In the genomic region with DNA sequence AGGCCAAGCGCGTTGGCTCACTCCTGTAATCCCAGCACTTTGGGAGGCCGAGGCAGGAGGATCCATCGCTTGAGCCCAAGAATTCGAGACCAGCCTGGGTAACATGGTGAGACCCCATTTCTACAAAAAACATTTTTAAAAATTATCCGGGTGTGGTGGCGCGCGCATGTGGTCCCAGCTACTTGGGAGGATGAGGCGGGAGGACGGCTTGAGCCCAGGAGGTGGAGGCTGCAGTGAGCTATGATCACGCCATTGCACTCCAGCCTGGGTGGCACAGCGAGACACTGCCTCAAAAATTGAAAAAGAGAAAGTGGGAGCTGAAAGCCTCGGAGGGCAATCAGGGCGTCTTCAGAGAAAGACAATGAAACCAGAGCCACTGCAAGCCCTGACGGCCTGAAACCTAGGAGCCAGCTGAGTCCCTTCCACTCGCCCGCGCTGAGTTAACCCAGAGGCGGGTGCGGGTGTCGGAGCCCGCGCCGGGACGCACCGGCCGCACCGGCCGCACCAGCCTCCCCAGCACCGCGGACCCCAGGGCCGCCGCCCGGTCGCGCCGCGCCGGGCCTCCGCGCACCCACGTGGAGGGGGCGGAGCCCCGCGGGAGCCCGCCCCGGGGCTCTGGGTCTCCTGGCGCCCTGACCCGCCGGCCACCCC, we compare ENCODE assay signal across 8 cellular contexts. TPM values are rescaled to one million over a fixed set of nuclear protein-coding genes. Genes with fewer than 3 reads are reported as not detected.
DNase-seq lines count a peak whose midpoint lies in the region; ATAC-seq and TF ChIP-seq lines count a peak whose summit lies in the region.

No MANE protein-coding gene starts in this region.

- H3K9me3 ChIP-seq in heart left ventricle (peaks cover 0 to 6% (median 0%) of the 10 kb centered on the region in 12 donors), sigmoid colon (no peaks in the 10 kb centered on the region)

- TF ChIP-seq EP300 in sigmoid colon (IDR thresholded peaks at IDR 0.05) = no peak

- H3K27ac Mint-ChIP-seq in activated naive CD4-positive, alpha-beta T cell treated with anti-CD3 and anti-CD28 coated beads, Interleukin-2, amount 50 U/mL, for 24 hours = peak overlapping the region; percentile 96

- TF ChIP-seq POLR2A in heart left ventricle (IDR thresholded peaks at IDR 0.05) (no peak), sigmoid colon (IDR thresholded peaks at IDR 0.05) (no peak)

- no peaks in the 10 kb centered on the region for H3K9me3 Mint-ChIP-seq in activated naive CD4-positive, alpha-beta T cell treated with anti-CD3 and anti-CD28 coated beads, Interleukin-2, amount 50 U/mL, for 24 hours

- WGBS in heart left ventricle, 4 donors = 7 to 23% (median 9%) methylated on average over 21 to 51 of the region's 51 CpGs
- 6 to 7% methylated on average over 51 of the region's 51 CpGs for WGBS in sigmoid colon, 2 donors

- H3K36me3 ChIP-seq in heart left ventricle (no peaks in the 10 kb centered on the region), sigmoid colon (no peaks in the 10 kb centered on the region)

- H3K4me3 ChIP-seq in WI38 (ENCODE audit: low read depth, low read length) = peak overlapping the region; percentile 80
- peak overlapping the region; percentile 60 to 93 (median 82) for H3K4me3 ChIP-seq in heart left ventricle
- H3K4me3 ChIP-seq in sigmoid colon = peak overlapping the region; percentile 57 to 86 (median 68)

- ATAC-seq in HG03045 (IDR thresholded peaks at IDR 0.05; ENCODE audit: unreplicated experiment) = peak; percentile 55
- peak; percentile 24 to 90 (median 66) for ATAC-seq in heart left ventricle

- H3K36me3 Mint-ChIP-seq in activated naive CD4-positive, alpha-beta T cell treated with anti-CD3 and anti-CD28 coated beads, Interleukin-2, amount 50 U/mL, for 24 hours = peaks cover 4% of the 10 kb centered on the region

- TF ChIP-seq CTCF in WI38 (IDR thresholded peaks at IDR 0.05; ENCODE audit: low read depth, low read length) = no peak
- no peak for TF ChIP-seq CTCF in heart left ventricle (IDR thresholded peaks at IDR 0.05)
- TF ChIP-seq CTCF in sigmoid colon (IDR thresholded peaks at IDR 0.05) = no peak

- H3K27ac ChIP-seq in heart left ventricle (peak overlapping the region in 11 of 12 donors; percentile 52 to 87 (median 69)), sigmoid colon (peak overlapping the region; percentile 74 to 90 (median 81))

- H3K4me1 Mint-ChIP-seq in activated naive CD4-positive, alpha-beta T cell treated with anti-CD3 and anti-CD28 coated beads, Interleukin-2, amount 50 U/mL, for 24 hours = peaks cover 18% of the 10 kb centered on the region

- H3K27me3 ChIP-seq in heart left ventricle (no peaks in the 10 kb centered on the region), sigmoid colon (no peaks in the 10 kb centered on the region)

- no peak for DNase-seq in activated naive CD4-positive, alpha-beta T cell treated with anti-CD3 and anti-CD28 coated beads, Interleukin-2, amount 50 U/mL, for 16 hours
- DNase-seq in heart left ventricle (no peak), sigmoid colon (peak; percentile 68), NCI-H446 (lab: John Stamatoyannopoulos, UW) (no peak), HT-29 (ENCODE audit: low spot score) (no peak)

- H3K27me3 Mint-ChIP-seq in activated naive CD4-positive, alpha-beta T cell treated with anti-CD3 and anti-CD28 coated beads, Interleukin-2, amount 50 U/mL, for 24 hours = no peaks in the 10 kb centered on the region

- H3K4me1 ChIP-seq in heart left ventricle (peaks cover 0 to 19% (median 13%) of the 10 kb centered on the region in 12 donors), sigmoid colon (peaks cover 0 to 19% (median 16%) of the 10 kb centered on the region in 4 donors)

- intact Hi-C loops in heart left ventricle (cut with DNase I) = loop anchor here in 3 of 10 donors (5.0 to 10.0 kb wide), 2 partner anchors 50 to 143 kb away; partner anchors contain the start of gene GPER1 (in 2 of the 3)
- intact Hi-C loops in sigmoid colon (cut with DNase I) = loop anchor here (5.0 kb wide), 1 partner anchor 50 kb away; the partner anchor contains the start of gene GPER1

- peak overlapping the region; percentile 91 for H3K4me3 Mint-ChIP-seq in activated naive CD4-positive, alpha-beta T cell treated with anti-CD3 and anti-CD28 coated beads, Interleukin-2, amount 50 U/mL, for 24 hours

RNA-seq across cellular contexts. Expression of gene ZFAND2A, which starts 22.4 kb away (rescaled TPM):
- 10 to 100 TPM in 3 of 9 donors, 1 to 10 TPM in 6; 5.6 to 13.7 (median 9.0) TPM for total RNA-seq in heart left ventricle
- polyA plus RNA-seq in heart left ventricle = 10 to 100 TPM; 16.7 to 25.6 TPM
- total RNA-seq in sigmoid colon = 10 to 100 TPM; 21.6 to 28.2 (median 25.0) TPM
- 100 to 1,000 TPM in 1 of 3 donors, 10 to 100 TPM in 2; 35.5 to 231 (median 99.7) TPM for polyA plus RNA-seq in sigmoid colon
- total RNA-seq in HT-29 (2014; rRNA removed; shearing (Covaris generic)) = 18.0 and 19.0 TPM in 2 replicates

RNA-seq across cellular contexts. Expression of gene GPER1, which starts 49.7 kb away (rescaled TPM):
- total RNA-seq in heart left ventricle (1 to 10 TPM; 1.4 to 8.8 (median 3.0) TPM), sigmoid colon (10 to 100 TPM in 2 of 4 donors, 1 to 10 TPM in 2; 4.6 to 15.8 (median 8.1) TPM)
- polyA plus RNA-seq in heart left ventricle (1 to 10 TPM; 1.8 to 2.8 TPM), sigmoid colon (1 to 10 TPM; 3.5 to 4.2 (median 3.9) TPM)
- total RNA-seq in HT-29 (2014; rRNA removed; shearing (Covaris generic)) = 2.0 and 2.5 TPM in 2 replicates
